Comparison of ENCODE assay signal across 17 cellular contexts in the genomic region with DNA sequence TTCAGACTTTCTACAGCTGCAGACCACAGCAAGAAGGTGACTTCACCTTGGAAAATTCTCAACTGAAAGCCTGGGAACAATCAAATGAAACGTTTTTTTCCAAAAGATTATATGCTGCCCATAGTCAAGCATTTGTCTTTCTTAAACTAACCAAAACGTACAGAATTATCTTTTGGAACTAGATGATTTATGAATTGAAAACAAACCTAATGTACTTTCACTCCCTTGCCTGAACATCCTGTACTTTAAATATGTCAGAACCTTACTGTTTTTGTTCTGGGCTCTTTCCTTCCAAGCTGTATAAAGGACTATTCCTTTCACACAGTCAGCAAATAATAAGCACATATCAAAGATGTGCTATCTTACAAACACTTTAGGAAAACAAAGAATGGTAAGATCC.
A peak's percentile ranks its signal among the peaks of the same experiment; 100 is the strongest.
DNase-seq lines count a peak whose midpoint lies in the region; ATAC-seq and TF ChIP-seq lines count a peak whose summit lies in the region.
"Had no signal": no experiment of that assay in that cellular context is flagged by ENCODE, and none has a peak within 500 bp of the region (broad histone marks: within the 10 kb centered on the region; RNA-seq: fewer than 3 reads in every experiment).

No MANE protein-coding gene starts in this region.

- no peaks in the 10 kb centered on the region for H3K36me3 Mint-ChIP-seq in stimulated activated memory B cell treated with anti-CD40 and anti-IgM and Interleukin-4, amounts not matched to agents 10 μg/mL and 1 μg/mL and 100 μg/mL, for 72 hours
- H3K36me3 Mint-ChIP-seq: naive B cell had no signal

- no peak overlapping the region for H3K4me3 ChIP-seq in choroid plexus epithelial cell (ENCODE audit: low read depth, low read length)
- no peak overlapping the region for H3K4me3 ChIP-seq in right lobe of liver
- H3K4me3 ChIP-seq in MG63, result no peak overlapping the region
- H3K4me3 ChIP-seq: GM23248, left lung, upper lobe of left lung had no signal

- no peaks in the 10 kb centered on the region for H3K4me1 ChIP-seq in right lobe of liver

- no peak for DNase-seq in Right ventricle myocardium superior
- DNase-seq in cardiac septum (ENCODE audit: low spot score), result no peak
- DNase-seq in choroid plexus epithelial cell (ENCODE audit: low read depth), result peak; percentile 48
- no peak for DNase-seq in right lobe of liver
- no peak for DNase-seq in MG63
- DNase-seq in COLO668 (lab: John Stamatoyannopoulos, UW; ENCODE audit: unreplicated experiment), result no peak
- DNase-seq in mucosa of gallbladder (ENCODE audit: low spot score), result no peak
- DNase-seq: GM23248; left lung; naive B cell; NCI-H1930; NCI-H526 treated with DMSO at 0.1 percent for 48 hours; stimulated activated CD4-positive, alpha-beta T cell treated with anti-CD3 and anti-CD28 coated beads, Interleukin-4, amount 100 ng/mL, for 1 hour; upper lobe of left lung had no signal

- WGBS in right lobe of liver (ENCODE audit: insufficient coverage, low coverage, low lambda C conversion rate, missing lambda C conversion rate), result 33% methylated on average over 2 of the region's 2 CpGs

- peak; percentile 38 for ATAC-seq in Right ventricle myocardium superior (ENCODE audit: poor library complexity)
- ATAC-seq in right lobe of liver, result peak; percentile 32 to 73 (median 47)
- ATAC-seq in stimulated activated memory B cell treated with anti-CD40 and anti-IgM and Interleukin-4, amounts not matched to agents 10 μg/mL and 1 μg/mL and 100 μg/mL, for 72 hours, result no peak
- ATAC-seq: left lung, SK-N-SH treated with all-trans-retinoic acid at 6 μM for 48 hours had no signal

- H3K4me1 Mint-ChIP-seq in stimulated activated memory B cell treated with anti-CD40 and anti-IgM and Interleukin-4, amounts not matched to agents 10 μg/mL and 1 μg/mL and 100 μg/mL, for 72 hours, result peaks cover 17% of the 10 kb centered on the region

- H3K36me3 ChIP-seq in right lobe of liver (no peaks in the 10 kb centered on the region), MG63 (no peaks in the 10 kb centered on the region)
- H3K36me3 ChIP-seq: left lung, upper lobe of left lung had no signal

- no peak overlapping the region for H3K4me3 Mint-ChIP-seq in stimulated activated memory B cell treated with anti-CD40 and anti-IgM and Interleukin-4, amounts not matched to agents 10 μg/mL and 1 μg/mL and 100 μg/mL, for 72 hours
- H3K4me3 Mint-ChIP-seq: naive B cell had no signal

- H3K27ac ChIP-seq in right lobe of liver, result no peak overlapping the region
- H3K27ac ChIP-seq: epithelial cell of prostate, GM23248, left lung had no signal

- peaks cover 4% of the 10 kb centered on the region for H3K9me3 Mint-ChIP-seq in stimulated activated memory B cell treated with anti-CD40 and anti-IgM and Interleukin-4, amounts not matched to agents 10 μg/mL and 1 μg/mL and 100 μg/mL, for 72 hours

- no peak for TF ChIP-seq POLR2A in right lobe of liver (IDR thresholded peaks at IDR 0.05)

- H3K27ac Mint-ChIP-seq in stimulated activated memory B cell treated with anti-CD40 and anti-IgM and Interleukin-4, amounts not matched to agents 10 μg/mL and 1 μg/mL and 100 μg/mL, for 72 hours, result no peak overlapping the region

- H3K9me3 ChIP-seq in right lobe of liver (no peaks in the 10 kb centered on the region), MG63 (no peaks in the 10 kb centered on the region)
- H3K9me3 ChIP-seq: left lung, upper lobe of left lung had no signal

- TF ChIP-seq CTCF in choroid plexus epithelial cell (conservative IDR thresholded peaks at IDR 0.05; ENCODE audit: low read depth, low read length), result no peak
- TF ChIP-seq CTCF in right lobe of liver (IDR thresholded peaks at IDR 0.05), result no peak

- intact Hi-C loops in Right ventricle myocardium superior (cut with DNase I) (no loop called here), cardiac septum (cut with DNase I) (loop anchor here (10.0 kb wide), 1 partner anchor 140 kb away; no protein-coding TSS in a partner anchor), right lobe of liver (cut with DNase I) (no loop called here)

- no peaks in the 10 kb centered on the region for H3K27me3 Mint-ChIP-seq in stimulated activated memory B cell treated with anti-CD40 and anti-IgM and Interleukin-4, amounts not matched to agents 10 μg/mL and 1 μg/mL and 100 μg/mL, for 72 hours
- H3K27me3 Mint-ChIP-seq: naive B cell had no signal

- no peaks in the 10 kb centered on the region for H3K27me3 ChIP-seq in right lobe of liver
- H3K27me3 ChIP-seq in MG63, result no peaks in the 10 kb centered on the region
- H3K27me3 ChIP-seq: left lung, upper lobe of left lung had no signal
